ENCODE assay signal across 8 cellular contexts in genomic region chr16:87387942-87388817, GRCh38. TPM values are rescaled to one million over a fixed set of nuclear protein-coding genes. Genes with fewer than 3 reads are reported as not detected.
DNase-seq lines count a peak whose midpoint lies in the region; ATAC-seq and TF ChIP-seq lines count a peak whose summit lies in the region.

No MANE protein-coding gene starts in this region.

- H3K27ac ChIP-seq in neutrophil (peak overlapping the region; percentile 94), substantia nigra (ENCODE audit: low read depth, low read length, poor library complexity, severe bottlenecking) (peak overlapping the region; percentile 94)

- in situ Hi-C loops in SK-MEL-5 (cut with HindIII; ENCODE audit: low pct_unique_long_range_greater_than_20kb, low sequenced_read_pairs) = no loop called here

- DNase-seq in GM04503 (ENCODE audit: low read depth) (peak; percentile 100), NB4 (ENCODE audit: low read depth) (peak; percentile 99), SK-MEL-5 (ENCODE audit: low read depth, low spot score) (peak; percentile 97), germinal center (ENCODE audit: low spot score) (peak; percentile 91), substantia nigra (lab: John Stamatoyannopoulos, UW) (peak in 48 of 49 donors; percentile 46 to 98 (median 91))
- DNase-seq in activated naive CD4-positive, alpha-beta T cell treated with anti-CD3 and anti-CD28 coated beads, Interleukin-2, amount 50 U/mL, for 16 hours = peak; percentile 85

- no peaks in the 10 kb centered on the region for H3K36me3 ChIP-seq in neutrophil

- ATAC-seq in HG02588 (IDR thresholded peaks at IDR 0.05; ENCODE audit: unreplicated experiment) = peak; percentile 41

- peaks cover 1% of the 10 kb centered on the region for H3K27me3 ChIP-seq in neutrophil

- no peaks in the 10 kb centered on the region for H3K9me3 ChIP-seq in neutrophil

- H3K4me3 ChIP-seq in NB4 (ENCODE audit: low read depth, low read length) = peak overlapping the region; percentile 45
- peak overlapping the region; percentile 40 to 41 for H3K4me3 ChIP-seq in neutrophil (ENCODE audit: low read depth in 1 of 2, low read length in 1 of 2)

- H3K4me1 ChIP-seq in neutrophil (ENCODE audit: control insufficient read depth in 1 of 2, insufficient read depth in 1 of 2, low read depth in 1 of 2, low read length in 1 of 2) = peaks cover 46 to 55% of the 10 kb centered on the region in 2 experiments

- TF ChIP-seq CTCF in NB4 (IDR thresholded peaks at IDR 0.05; ENCODE audit: low read depth, low read length) (no peak), neutrophil (IDR thresholded peaks at IDR 0.05) (peak; percentile 28)

- TF ChIP-seq POLR2A in NB4 (IDR thresholded peaks at IDR 0.05; ENCODE audit: extremely low read depth, insufficient read length) = peak; percentile 23

RNA-seq across cellular contexts. Expression of gene MAP1LC3B, which starts 4.0 kb away (rescaled TPM):
- total RNA-seq in SK-MEL-5 (2014; rRNA removed; shearing (Covaris generic)) = 32.2 and 33.3 TPM in 2 replicates
- 69.3 and 78.9 TPM in 2 replicates for polyA plus RNA-seq in SK-MEL-5 (2015; cell fraction: cytosol; rRNA removed)
- polyA plus RNA-seq in SK-MEL-5 (2015; cell fraction: nucleus; rRNA removed) = 19.4 and 27.5 TPM in 2 replicates

RNA-seq across cellular contexts. Expression of gene FBXO31, which starts 4.6 kb away (rescaled TPM):
- 11.3 and 12.5 TPM in 2 replicates for total RNA-seq in SK-MEL-5 (2014; rRNA removed; shearing (Covaris generic))
- polyA plus RNA-seq in SK-MEL-5 (2015; cell fraction: cytosol; rRNA removed) = 13.8 and 15.5 TPM in 2 replicates
- polyA plus RNA-seq in SK-MEL-5 (2015; cell fraction: nucleus; rRNA removed) = 49.4 and 60.9 TPM in 2 replicates

Comparison
In these comparisons a context has a peak if more than half of its experiments do, and no peak if none do; other contexts are left out.
1. Peak in every context shown above with its lines: DNase-seq, ATAC-seq, H3K4me3 ChIP-seq and H3K27ac ChIP-seq.